In genomic region chr14:51004352-51004800, GRCh38 we compare ENCODE assay signal across 11 cellular contexts.
A peak's percentile ranks its signal among the peaks of the same experiment; 100 is the strongest.
DNase-seq lines count a peak whose midpoint lies in the region; ATAC-seq and TF ChIP-seq lines count a peak whose summit lies in the region.
"Had no signal": no experiment of that assay in that cellular context is flagged by ENCODE, and none has a peak within 500 bp of the region (broad histone marks: within the 10 kb centered on the region; RNA-seq: fewer than 3 reads in every experiment).

No MANE protein-coding gene starts in this region.

- ATAC-seq in left ventricle myocardium superior: peak; percentile 84
- ATAC-seq in activated CD8-positive, alpha-beta T cell treated with anti-CD3 and anti-CD28 coated beads, Interleukin-2, amount 10 ng/mL, durations not matched to agents 7 days and 5 days: no peak

- TF ChIP-seq CTCF in thyroid gland (IDR thresholded peaks at IDR 0.05) (no peak), GM10266 (IDR thresholded peaks at IDR 0.05; ENCODE audit: control insufficient read depth, insufficient read depth, low read depth, missing control alignments) (no peak)

- no peaks in the 10 kb centered on the region for H3K4me1 Mint-ChIP-seq in activated CD8-positive, alpha-beta T cell treated with anti-CD3 and anti-CD28 coated beads, Interleukin-2, amount 10 ng/mL, durations not matched to agents 7 days and 5 days (ENCODE audit: low read depth)
- H3K4me1 Mint-ChIP-seq: activated naive CD4-positive, alpha-beta T cell treated with anti-CD3 and anti-CD28 coated beads, Interleukin-2, amount 10 ng/mL, durations not matched to agents 7 days and 5 days had no signal

- H3K27ac Mint-ChIP-seq in activated CD8-positive, alpha-beta T cell treated with anti-CD3 and anti-CD28 coated beads, Interleukin-2, amount 10 ng/mL, durations not matched to agents 7 days and 5 days: no peak overlapping the region
- H3K27ac Mint-ChIP-seq: activated naive CD4-positive, alpha-beta T cell treated with anti-CD3 and anti-CD28 coated beads, Interleukin-2, amount 10 ng/mL, durations not matched to agents 7 days and 5 days had no signal

- CTCF ChIA-PET in activated CD8-positive, alpha-beta T cell treated with anti-CD3 and anti-CD28 coated beads, Interleukin-2, amount 10 ng/mL, durations not matched to agents 7 days and 5 days (lab: Charles Lee): no interaction called here

- no peaks in the 10 kb centered on the region for H3K9me3 Mint-ChIP-seq in activated CD8-positive, alpha-beta T cell treated with anti-CD3 and anti-CD28 coated beads, Interleukin-2, amount 10 ng/mL, durations not matched to agents 7 days and 5 days (ENCODE audit: insufficient read depth)
- H3K9me3 Mint-ChIP-seq: activated naive CD4-positive, alpha-beta T cell treated with anti-CD3 and anti-CD28 coated beads, Interleukin-2, amount 10 ng/mL, durations not matched to agents 7 days and 5 days had no signal

- no peak overlapping the region for H3K9ac ChIP-seq in SK-N-MC (ENCODE audit: insufficient read length)

- intact Hi-C loops in left ventricle myocardium superior (cut with micrococcal nuclease): no loop called here
- intact Hi-C loops in thyroid gland (cut with DNase I): no loop called here

- H3K4me1 ChIP-seq in thyroid gland: peaks cover 39 to 40% of the 10 kb centered on the region in 2 donors

- H3K27me3 ChIP-seq in thyroid gland: no peaks in the 10 kb centered on the region

- DNase-seq in NCI-H82 (lab: John Stamatoyannopoulos, UW): peak; percentile 60
- no peak for DNase-seq in NCI-H82 treated with DMSO at 0.1 percent for 48 hours (lab: John Stamatoyannopoulos, UW; ENCODE audit: unreplicated experiment)
- DNase-seq in SK-N-MC (ENCODE audit: low read depth, low spot score): no peak
- no peak for DNase-seq in left ventricle myocardium superior
- DNase-seq in thyroid gland: peak; percentile 35 to 41
- DNase-seq in activated CD8-positive, alpha-beta T cell treated with anti-CD3 and anti-CD28 coated beads, Interleukin-2, amount 10 ng/mL, durations not matched to agents 7 days and 5 days: no peak
- no peak for DNase-seq in putamen (ENCODE audit: low spot score)
- no peak for DNase-seq in GM10266 (ENCODE audit: extremely low spot score)
- DNase-seq: activated CD4-positive, alpha-beta T cell treated with anti-CD3 and anti-CD28 coated beads, Interleukin-2, amount 50 U/mL, for 1 hour; activated naive CD4-positive, alpha-beta T cell treated with anti-CD3 and anti-CD28 coated beads, Interleukin-2, amount 10 ng/mL, durations not matched to agents 7 days and 5 days; stimulated activated CD8-positive, alpha-beta memory T cell treated with anti-CD3 and anti-CD28 coated beads, Interleukin-4, amount 100 ng/mL, for 48 hours had no signal

- peak overlapping the region; percentile 3; the same call in 1 of the 2 replicates for H3K4me3 ChIP-seq in SK-N-MC
- no peak overlapping the region for H3K4me3 ChIP-seq in thyroid gland (replicated peaks in 1 of 3)

- no peaks in the 10 kb centered on the region for H3K9me3 ChIP-seq in SK-N-MC (ENCODE audit: low read depth, low read length)
- H3K9me3 ChIP-seq in thyroid gland: no peaks in the 10 kb centered on the region

- no peaks in the 10 kb centered on the region for H3K36me3 ChIP-seq in SK-N-MC (ENCODE audit: insufficient read depth, low read length)
- H3K36me3 ChIP-seq in thyroid gland: no peaks in the 10 kb centered on the region

- no peak overlapping the region for H3K4me3 Mint-ChIP-seq in activated CD8-positive, alpha-beta T cell treated with anti-CD3 and anti-CD28 coated beads, Interleukin-2, amount 10 ng/mL, durations not matched to agents 7 days and 5 days
- H3K4me3 Mint-ChIP-seq: activated naive CD4-positive, alpha-beta T cell treated with anti-CD3 and anti-CD28 coated beads, Interleukin-2, amount 10 ng/mL, durations not matched to agents 7 days and 5 days had no signal

- POLR2A ChIA-PET in activated CD8-positive, alpha-beta T cell treated with anti-CD3 and anti-CD28 coated beads, Interleukin-2, amount 10 ng/mL, durations not matched to agents 7 days and 5 days (lab: Charles Lee): no interaction called here

- no peaks in the 10 kb centered on the region for H3K36me3 Mint-ChIP-seq in activated CD8-positive, alpha-beta T cell treated with anti-CD3 and anti-CD28 coated beads, Interleukin-2, amount 10 ng/mL, durations not matched to agents 7 days and 5 days (ENCODE audit: low read depth)
- H3K36me3 Mint-ChIP-seq: activated naive CD4-positive, alpha-beta T cell treated with anti-CD3 and anti-CD28 coated beads, Interleukin-2, amount 10 ng/mL, durations not matched to agents 7 days and 5 days had no signal

- TF ChIP-seq POLR2A in thyroid gland (IDR thresholded peaks at IDR 0.05): no peak

- H3K27me3 Mint-ChIP-seq in activated CD8-positive, alpha-beta T cell treated with anti-CD3 and anti-CD28 coated beads, Interleukin-2, amount 10 ng/mL, durations not matched to agents 7 days and 5 days (ENCODE audit: low read depth): peaks cover 5% of the 10 kb centered on the region
- H3K27me3 Mint-ChIP-seq: activated naive CD4-positive, alpha-beta T cell treated with anti-CD3 and anti-CD28 coated beads, Interleukin-2, amount 10 ng/mL, durations not matched to agents 7 days and 5 days had no signal

- H3K27ac ChIP-seq in SK-N-MC: no peak overlapping the region
- H3K27ac ChIP-seq in thyroid gland: no peak overlapping the region

Comparison
In these comparisons a context has a peak if more than half of its experiments do, and no peak if none do; other contexts are left out.
1. DNase-seq: peak in NCI-H82 (single experiment) and thyroid gland (2 of 2); none in NCI-H82 treated with DMSO at 0.1 percent for 48 hours (single experiment), SK-N-MC (single experiment), left ventricle myocardium superior (single experiment), activated CD8-positive, alpha-beta T cell treated with anti-CD3 and anti-CD28 coated beads, Interleukin-2, amount 10 ng/mL, durations not matched to agents 7 days and 5 days (single experiment), putamen (single experiment) and GM10266 (single experiment).